Comparison of ENCODE assay signal across 9 cellular contexts in the genomic region with DNA sequence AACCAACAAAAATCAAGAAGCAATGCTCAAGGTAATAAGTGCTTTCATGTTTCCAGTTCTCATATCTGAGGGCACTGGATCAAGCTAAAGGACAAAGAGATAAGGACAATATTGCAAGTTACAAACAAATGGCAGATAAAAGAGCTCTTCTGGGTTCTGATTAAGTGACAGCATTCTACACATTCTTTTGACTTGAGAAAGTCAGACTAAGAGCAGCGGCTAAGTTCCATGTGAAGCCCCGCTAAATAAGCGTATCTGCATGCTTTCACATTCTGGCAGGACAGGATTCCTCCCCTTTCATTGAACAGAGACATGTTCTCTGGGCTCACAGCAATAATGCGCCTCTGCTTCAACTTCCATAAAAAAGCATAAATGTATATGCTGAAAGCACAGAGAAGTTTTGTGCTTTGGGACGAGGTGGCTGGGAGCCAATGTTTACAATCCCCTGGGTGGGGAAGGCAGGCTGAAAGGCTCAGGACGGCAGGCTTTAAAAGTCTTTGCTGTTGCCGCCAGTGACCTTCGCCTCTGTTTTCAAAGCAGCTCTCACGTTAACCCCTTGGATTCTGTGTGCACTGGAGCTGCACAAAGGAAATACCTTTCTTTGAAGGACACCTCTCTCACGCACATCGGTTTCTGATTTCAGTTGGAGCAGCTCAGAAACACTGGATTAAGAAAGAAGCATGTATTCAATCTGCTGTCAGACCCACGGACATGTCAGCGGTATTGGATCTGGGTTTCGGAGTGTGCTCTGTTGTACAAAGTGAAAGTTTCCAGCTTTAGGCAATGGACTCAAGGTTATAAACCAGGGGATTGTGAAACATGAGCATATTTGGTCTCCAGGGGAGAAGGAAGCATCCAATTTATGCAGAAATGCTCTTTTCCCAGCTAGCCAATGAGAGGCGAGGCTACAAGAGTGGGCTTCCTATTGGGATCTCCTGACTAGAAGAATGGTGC.
DNase-seq lines count a peak whose midpoint lies in the region; ATAC-seq, FAIRE-seq and TF ChIP-seq lines count a peak whose summit lies in the region.
"Had no signal": no experiment of that assay in that cellular context is flagged by ENCODE, and none has a peak within 500 bp of the region (broad histone marks: within the 10 kb centered on the region; RNA-seq: fewer than 3 reads in every experiment).

No MANE protein-coding gene starts in this region.

- H3K9me3 ChIP-seq in NT2/D1 (ENCODE audit: insufficient read depth, low read length) (no peaks in the 10 kb centered on the region), colonic mucosa (no peaks in the 10 kb centered on the region)
- no peaks in the 10 kb centered on the region for H3K9me3 ChIP-seq in effector memory CD4-positive, alpha-beta T cell (ENCODE audit: control insufficient read depth, low read length)

- H3K36me3 ChIP-seq in NT2/D1 (ENCODE audit: insufficient read depth, insufficient read length, low read length) (no peaks in the 10 kb centered on the region), colonic mucosa (no peaks in the 10 kb centered on the region)
- no peaks in the 10 kb centered on the region for H3K36me3 ChIP-seq in effector memory CD4-positive, alpha-beta T cell (ENCODE audit: control insufficient read depth, insufficient read depth, low read length)

- intact Hi-C loops in colonic mucosa (cut with DNase I): loop anchor here (5.0 kb wide), 1 partner anchor 73 kb away; no protein-coding TSS in a partner anchor

- DNase-seq in GM19239 (ENCODE audit: insufficient read length, low spot score) (no peak), NT2/D1 (ENCODE audit: low read depth, low spot score) (peak; percentile 54), colonic mucosa (peak; percentile 95), left lobe of liver (ENCODE audit: low spot score) (peak; percentile 87), NCI-H187 treated with DMSO at 0.1 percent for 48 hours (lab: John Stamatoyannopoulos, UW) (no peak)
- DNase-seq in stimulated activated naive CD8-positive, alpha-beta T cell treated with anti-CD3 and anti-CD28 coated beads, Interleukin-15, amount 100 ng/mL, for 72 hours: no peak
- DNase-seq in effector memory CD4-positive, alpha-beta T cell: no peak

- H3K27me3 ChIP-seq in NT2/D1 (ENCODE audit: insufficient read depth, insufficient read length) (no peaks in the 10 kb centered on the region), colonic mucosa (no peaks in the 10 kb centered on the region)
- no peaks in the 10 kb centered on the region for H3K27me3 ChIP-seq in effector memory CD4-positive, alpha-beta T cell (replicated peaks; ENCODE audit: control insufficient read depth, insufficient read depth, low read length, poor library complexity, severe bottlenecking)

- peaks cover 5 to 6% of the 10 kb centered on the region in 2 donors for H3K9me3 Mint-ChIP-seq in stimulated activated naive CD8-positive, alpha-beta T cell treated with anti-CD3 and anti-CD28 coated beads, Interleukin-15, amount 100 ng/mL, for 72 hours

- H3K4me3 ChIP-seq in NT2/D1 (ENCODE audit: insufficient read length, low read depth): peak overlapping the region; percentile 3
- peak overlapping the region; percentile 37 for H3K4me3 ChIP-seq in colonic mucosa
- no peak overlapping the region for H3K4me3 ChIP-seq in effector memory CD4-positive, alpha-beta T cell (ENCODE audit: insufficient read depth, low read depth, low read length, poor library complexity, severe bottlenecking)

- H3K27me3 Mint-ChIP-seq in stimulated activated naive CD8-positive, alpha-beta T cell treated with anti-CD3 and anti-CD28 coated beads, Interleukin-15, amount 100 ng/mL, for 72 hours: no peaks in the 10 kb centered on the region

- peak overlapping the region in 1 of 2 donors; percentile 44 for H3K27ac Mint-ChIP-seq in stimulated activated naive CD8-positive, alpha-beta T cell treated with anti-CD3 and anti-CD28 coated beads, Interleukin-15, amount 100 ng/mL, for 72 hours

- H3K27ac ChIP-seq in colonic mucosa: peak overlapping the region; percentile 68
- no peak overlapping the region for H3K27ac ChIP-seq in effector memory CD4-positive, alpha-beta T cell (ENCODE audit: insufficient read depth, low read length, poor library complexity, severe bottlenecking)

- no peak overlapping the region for H3K9ac ChIP-seq in NT2/D1 (ENCODE audit: insufficient read length, low read depth)
- peak overlapping the region in 1 of 2 donors; percentile 23 for H3K9ac ChIP-seq in colonic mucosa (ENCODE audit: low read depth in 2 of 2, low read length in 2 of 2)

- H3K4me1 ChIP-seq in NT2/D1 (ENCODE audit: insufficient read depth, insufficient read length) (no peaks in the 10 kb centered on the region), colonic mucosa (peaks cover 10% of the 10 kb centered on the region)
- no peaks in the 10 kb centered on the region for H3K4me1 ChIP-seq in effector memory CD4-positive, alpha-beta T cell (ENCODE audit: control insufficient read depth, insufficient read depth, low read length, poor library complexity, severe bottlenecking)

- H3K4me1 Mint-ChIP-seq in stimulated activated naive CD8-positive, alpha-beta T cell treated with anti-CD3 and anti-CD28 coated beads, Interleukin-15, amount 100 ng/mL, for 72 hours: peaks cover 52% of the 10 kb centered on the region

- peak overlapping the region; percentile 37 to 55 for H3K4me3 Mint-ChIP-seq in stimulated activated naive CD8-positive, alpha-beta T cell treated with anti-CD3 and anti-CD28 coated beads, Interleukin-15, amount 100 ng/mL, for 72 hours

- peak; percentile 11 for FAIRE-seq in GM19239 (lab: Jason Lieb, UNC)
- FAIRE-seq: TTC549 had no signal

- ATAC-seq in left lobe of liver (peak; percentile 90), HG03175 (IDR thresholded peaks at IDR 0.05; ENCODE audit: unreplicated experiment) (no peak)
- no peak for ATAC-seq in stimulated activated naive CD8-positive, alpha-beta T cell treated with anti-CD3 and anti-CD28 coated beads, Interleukin-15, amount 100 ng/mL, for 72 hours

- TF ChIP-seq CTCF in colonic mucosa (IDR thresholded peaks at IDR 0.05): no peak

Comparison
In these comparisons a context has a peak if more than half of its experiments do, and no peak if none do; other contexts are left out.
1. DNase-seq: peak in NT2/D1 (single experiment), colonic mucosa (single experiment) and left lobe of liver (single experiment); none in GM19239 (single experiment), stimulated activated naive CD8-positive, alpha-beta T cell treated with anti-CD3 and anti-CD28 coated beads, Interleukin-15, amount 100 ng/mL, for 72 hours (0 of 2), effector memory CD4-positive, alpha-beta T cell (0 of 3) and NCI-H187 treated with DMSO at 0.1 percent for 48 hours (single experiment).